8 cellular contexts compared by ENCODE assay signal in the genomic region with DNA sequence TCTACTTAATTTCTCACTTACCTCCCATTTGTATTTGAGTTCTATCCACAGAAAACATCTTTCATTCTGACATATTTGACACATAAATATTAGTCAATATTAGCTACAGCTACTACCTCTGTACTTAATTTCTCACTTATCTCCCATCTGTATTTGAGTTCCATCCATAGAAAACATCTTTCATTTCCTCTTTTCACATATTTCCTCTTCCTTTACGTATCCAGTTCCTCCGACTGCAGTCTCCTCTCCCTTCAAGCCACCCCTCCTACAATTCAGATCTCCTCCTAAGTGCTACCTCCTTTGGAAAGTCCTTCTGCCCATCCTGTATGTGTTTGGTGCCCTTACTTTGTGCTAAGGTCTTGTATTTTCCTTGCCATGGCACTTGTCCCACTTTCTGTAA. TPM values are rescaled to one million over a fixed set of nuclear protein-coding genes. Genes with fewer than 3 reads are reported as not detected.
A peak's percentile ranks its signal among the peaks of the same experiment; 100 is the strongest.
DNase-seq lines count a peak whose midpoint lies in the region; ATAC-seq and TF ChIP-seq lines count a peak whose summit lies in the region.
"Had no signal": no experiment of that assay in that cellular context is flagged by ENCODE, and none has a peak within 500 bp of the region (broad histone marks: within the 10 kb centered on the region; RNA-seq: fewer than 3 reads in every experiment).

No MANE protein-coding gene starts in this region.

- H3K4me1 ChIP-seq in RWPE2 (ENCODE audit: insufficient read depth, poor library complexity, severe bottlenecking): peaks cover 33% of the 10 kb centered on the region
- H3K4me1 ChIP-seq in esophagus muscularis mucosa: peaks cover 28 to 55% (median 47%) of the 10 kb centered on the region in 4 donors
- peaks cover 22 to 50% (median 32%) of the 10 kb centered on the region in 4 donors for H3K4me1 ChIP-seq in transverse colon

- DNase-seq in H7: no peak
- no peak for DNase-seq in RWPE2 (ENCODE audit: low spot score)
- no peak for DNase-seq in esophagus muscularis mucosa (ENCODE audit: extremely low spot score)
- DNase-seq in skeletal muscle cell (ENCODE audit: low read depth): no peak
- DNase-seq in islet precursor cell: no peak
- DNase-seq in transverse colon: no peak
- DNase-seq in 8988T: no peak
- DNase-seq: NCI-H526 treated with DMSO at 0.1 percent for 48 hours had no signal

- TF ChIP-seq EP300 in esophagus muscularis mucosa (IDR thresholded peaks at IDR 0.05) (no peak), transverse colon (IDR thresholded peaks at IDR 0.05; ENCODE audit: low read depth) (no peak)

- peak overlapping the region; percentile 92 for H3K27ac ChIP-seq in RWPE2 (ENCODE audit: poor library complexity, severe bottlenecking)
- no peak overlapping the region for H3K27ac ChIP-seq in esophagus muscularis mucosa (replicated peaks in 1 of 4)
- H3K27ac ChIP-seq in transverse colon: no peak overlapping the region

- ATAC-seq in RWPE2 (ENCODE audit: low read depth): no peak

- intact Hi-C loops in esophagus muscularis mucosa (cut with DNase I) (no loop called here), transverse colon (cut with DNase I; ENCODE audit: low total_unique reads) (no loop called here)

- H3K36me3 ChIP-seq in H7 (replicated peaks; ENCODE audit: control insufficient read depth, insufficient read depth, low read length) (peaks cover 6% of the 10 kb centered on the region), RWPE2 (ENCODE audit: low read depth) (peaks cover 50% of the 10 kb centered on the region), esophagus muscularis mucosa (peaks cover 0 to 21% (median 6%) of the 10 kb centered on the region in 4 donors), transverse colon (no peaks in the 10 kb centered on the region)

- TF ChIP-seq CTCF in RWPE2 (IDR thresholded peaks at IDR 0.05; ENCODE audit: poor library complexity, severe bottlenecking): no peak
- no peak for TF ChIP-seq CTCF in esophagus muscularis mucosa (IDR thresholded peaks at IDR 0.05)
- no peak for TF ChIP-seq CTCF in transverse colon (IDR thresholded peaks at IDR 0.05)

- no peaks in the 10 kb centered on the region for H3K9me3 ChIP-seq in RWPE2 (ENCODE audit: severe bottlenecking)
- no peaks in the 10 kb centered on the region for H3K9me3 ChIP-seq in esophagus muscularis mucosa
- H3K9me3 ChIP-seq in transverse colon: no peaks in the 10 kb centered on the region

- TF ChIP-seq POLR2A in esophagus muscularis mucosa (IDR thresholded peaks at IDR 0.05; ENCODE audit: low read depth) (no peak), transverse colon (IDR thresholded peaks at IDR 0.05) (no peak)

- WGBS in esophagus muscularis mucosa: 84% methylated on average over 2 of the region's 2 CpGs
- WGBS in transverse colon (ENCODE audit: low coverage in 1 of 2), 2 donors: 65 to 100% methylated on average over 2 of the region's 2 CpGs

- in situ Hi-C loops in transverse colon (cut with MboI; ENCODE audit: low pct_ligation_motif_present in 1 of 4, low pct_unique_long_range_greater_than_20kb in 1 of 4, low sequenced_read_pairs in 3 of 4): no loop called here

- H3K27me3 ChIP-seq in H7 (ENCODE audit: control insufficient read depth, insufficient read depth, low read length) (no peaks in the 10 kb centered on the region), RWPE2 (ENCODE audit: insufficient read depth, poor library complexity, severe bottlenecking) (no peaks in the 10 kb centered on the region), esophagus muscularis mucosa (no peaks in the 10 kb centered on the region), transverse colon (no peaks in the 10 kb centered on the region)

- H3K4me3 ChIP-seq in H7 (ENCODE audit: insufficient read depth, low read depth, low read length) (peak overlapping the region; percentile 6; the same call in 1 of the 2 replicates), RWPE2 (ENCODE audit: severe bottlenecking) (peak overlapping the region; percentile 67), esophagus muscularis mucosa (peak overlapping the region; percentile 65 to 89 (median 85)), skeletal muscle cell (ENCODE audit: low read depth, low read length) (peak overlapping the region; percentile 90), transverse colon (peak overlapping the region in 1 of 4 donors; percentile 97)

RNA-seq across cellular contexts. Expression of a gene that starts 1.6 kb away (rescaled TPM):
- 13.5 and 14.0 TPM in 2 replicates for total RNA-seq in H7 (2014; rRNA removed; shearing (Covaris generic))
- total RNA-seq in esophagus muscularis mucosa (10 to 100 TPM; 10.7 to 17.4 (median 11.0) TPM), transverse colon (10 to 100 TPM in 1 of 4 donors, 1 to 10 TPM in 3; 4.0 to 14.1 (median 7.0) TPM)

RNA-seq across cellular contexts. Expression of a gene that starts 1.8 kb away (rescaled TPM):
- 19.0 and 29.4 TPM in 2 replicates for total RNA-seq in H7 (2014; rRNA removed; shearing (Covaris generic))
- total RNA-seq in esophagus muscularis mucosa (10 to 100 TPM; 12.3 to 21.2 (median 13.4) TPM), transverse colon (10 to 100 TPM in 2 of 4 donors, 1 to 10 TPM in 1, not detected in 1; 9.6 to 36.2 (median 15.6) TPM)
